In the genomic region with DNA sequence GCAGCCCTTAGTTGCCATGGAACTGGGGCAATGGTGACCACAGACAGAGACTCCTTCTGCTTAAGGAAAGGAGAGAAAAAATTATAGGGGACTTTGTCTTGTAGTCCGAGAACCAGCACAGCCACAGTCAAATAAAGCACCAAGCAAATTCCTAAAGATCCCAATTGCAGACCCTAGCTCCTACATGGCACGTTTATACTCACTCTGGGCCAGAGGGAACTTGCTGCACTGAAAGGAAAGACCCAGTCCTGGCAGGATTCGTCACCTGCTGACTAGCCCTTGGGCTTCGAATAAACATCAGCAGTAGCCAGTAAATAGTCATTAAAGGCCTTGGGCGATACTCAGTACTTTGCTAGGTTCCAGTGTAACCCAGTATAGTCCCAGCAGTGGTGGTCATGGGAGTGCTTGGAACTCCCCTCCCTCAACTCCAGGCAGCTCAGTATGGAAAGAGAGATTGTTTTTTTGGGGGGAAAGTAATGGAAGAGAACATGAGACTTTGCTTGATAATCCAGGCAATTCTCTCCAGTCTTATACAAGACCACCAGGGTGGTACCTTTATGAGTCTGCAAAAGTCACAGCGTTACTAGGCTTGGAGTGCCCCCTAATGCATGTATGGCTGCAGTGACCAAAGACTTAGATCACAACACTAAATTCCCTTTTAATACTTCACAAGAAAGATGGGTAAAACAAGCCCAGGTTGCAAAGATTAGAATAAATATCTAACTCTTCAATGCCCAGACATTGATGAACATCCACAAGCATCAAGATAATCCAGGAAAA, we compare ENCODE assay signal across 1 cellular context.
TF ChIP-seq lines count a peak whose summit lies in the region.

No MANE protein-coding gene starts in this region.

TF ChIP-seq in HepG2, 621 proteins besides CTCF, POLR2A, EP300 and RAD21 (continued from another document):
- TF ChIP-seq, protein P1, sequence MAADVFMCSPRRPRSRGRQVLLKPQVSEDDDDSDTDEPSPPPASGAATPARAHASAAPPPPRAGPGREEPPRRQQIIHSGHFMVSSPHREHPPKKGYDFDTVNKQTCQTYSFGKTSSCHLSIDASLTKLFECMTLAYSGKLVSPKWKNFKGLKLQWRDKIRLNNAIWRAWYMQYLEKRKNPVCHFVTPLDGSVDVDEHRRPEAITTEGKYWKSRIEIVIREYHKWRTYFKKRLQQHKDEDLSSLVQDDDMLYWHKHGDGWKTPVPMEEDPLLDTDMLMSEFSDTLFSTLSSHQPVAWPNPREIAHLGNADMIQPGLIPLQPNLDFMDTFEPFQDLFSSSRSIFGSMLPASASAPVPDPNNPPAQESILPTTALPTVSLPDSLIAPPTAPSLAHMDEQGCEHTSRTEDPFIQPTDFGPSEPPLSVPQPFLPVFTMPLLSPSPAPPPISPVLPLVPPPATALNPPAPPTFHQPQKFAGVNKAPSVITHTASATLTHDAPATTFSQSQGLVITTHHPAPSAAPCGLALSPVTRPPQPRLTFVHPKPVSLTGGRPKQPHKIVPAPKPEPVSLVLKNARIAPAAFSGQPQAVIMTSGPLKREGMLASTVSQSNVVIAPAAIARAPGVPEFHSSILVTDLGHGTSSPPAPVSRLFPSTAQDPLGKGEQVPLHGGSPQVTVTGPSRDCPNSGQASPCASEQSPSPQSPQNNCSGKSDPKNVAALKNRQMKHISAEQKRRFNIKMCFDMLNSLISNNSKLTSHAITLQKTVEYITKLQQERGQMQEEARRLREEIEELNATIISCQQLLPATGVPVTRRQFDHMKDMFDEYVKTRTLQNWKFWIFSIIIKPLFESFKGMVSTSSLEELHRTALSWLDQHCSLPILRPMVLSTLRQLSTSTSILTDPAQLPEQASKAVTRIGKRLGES (CRISPR knock-in tag; IDR thresholded peaks at IDR 0.05; ENCODE audit: borderline replicate concordance): no peak
TF ChIP-seq in HepG2: peak in this region for 10.
